In the genomic region with DNA sequence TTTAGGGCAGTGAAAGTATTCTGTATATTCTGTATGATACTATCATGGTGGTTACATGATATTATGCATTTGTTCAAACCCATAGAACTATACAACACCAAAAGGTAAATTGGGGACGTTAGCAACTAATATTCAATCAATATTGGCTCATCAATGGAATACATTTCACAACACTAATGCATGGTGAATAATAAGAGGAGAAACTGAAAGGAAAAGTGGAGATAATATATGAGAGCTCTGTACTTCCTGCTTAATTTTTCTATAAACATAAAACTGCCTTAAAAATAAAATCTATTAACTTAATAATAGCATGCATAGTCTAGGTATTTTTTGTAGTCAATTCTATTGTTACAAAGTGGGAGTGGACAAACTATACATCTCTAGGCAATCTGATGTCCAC, we compare ENCODE assay signal across 34 cellular contexts.
"Had no signal": no experiment of that assay in that cellular context is flagged by ENCODE, and none has a peak within 500 bp of the region (broad histone marks: within the 10 kb centered on the region; RNA-seq: fewer than 3 reads in every experiment).

No MANE protein-coding gene starts in this region.

- H3K4me3 Mint-ChIP-seq: activated B cell treated with CpG ODN at 0.5 μM for 24 hours; activated CD4-positive, alpha-beta memory T cell treated with anti-CD3 and anti-CD28 coated beads for 36 hours; activated CD4-positive, alpha-beta T cell treated with anti-CD3 and anti-CD28 coated beads, Interleukin-2, amount 10 ng/mL, durations not matched to agents 24 days and 14 days; activated CD8-positive, alpha-beta T cell treated with anti-CD3 and anti-CD28 coated beads for 36 hours; activated naive CD4-positive, alpha-beta T cell treated with anti-CD3 and anti-CD28 coated beads for 36 hours; activated naive CD8-positive, alpha-beta T cell treated with anti-CD3 and anti-CD28 coated beads for 36 hours; activated T-cell treated with anti-CD3 and anti-CD28 coated beads, Interleukin-2, amount 50 U/mL, for 4 hours; activated T-cell treated with anti-CD3 and anti-CD28 coated beads, Interleukin-2, amount 50 U/mL, for 72 hours; activated T-helper 1 cell treated with anti-CD3 and anti-CD28 coated beads, Interleukin-12 subunit alpha, Interleukin-12 subunit beta, Interleukin-2, Interleukin-4 antibody, amounts not matched to agents 30 ng/mL and 10 ng/mL and 1 ng/mL, durations not matched to agents 14 hours and 24 hours and 36 hours; activated T-helper 17 cell treated with anti-CD3 and anti-CD28 coated beads, Interleukin-2, amount 50 U/mL, for 72 hours; T-helper 2 cell treated with Interferon-gamma antibody and Interleukin-4, amounts not matched to agents 5 μg/mL and 100 μg/mL, for 36 hours had no signal

- H3K4me3 ChIP-seq: adrenal gland, body of pancreas, breast epithelium, colonic mucosa had no signal

- H3K27ac Mint-ChIP-seq: activated B cell treated with CpG ODN at 0.5 μM for 24 hours; activated CD4-positive, alpha-beta memory T cell treated with anti-CD3 and anti-CD28 coated beads for 36 hours; activated CD4-positive, alpha-beta T cell treated with anti-CD3 and anti-CD28 coated beads, Interleukin-2, amount 10 ng/mL, durations not matched to agents 24 days and 14 days; activated CD8-positive, alpha-beta T cell treated with anti-CD3 and anti-CD28 coated beads for 36 hours; activated naive CD4-positive, alpha-beta T cell treated with anti-CD3 and anti-CD28 coated beads for 36 hours; activated naive CD4-positive, alpha-beta T cell treated with anti-CD3 and anti-CD28 coated beads, Interleukin-2, amount 50 U/mL, for 72 hours; activated naive CD8-positive, alpha-beta T cell treated with anti-CD3 and anti-CD28 coated beads for 36 hours; activated T-cell treated with anti-CD3 and anti-CD28 coated beads, Interleukin-2, amount 50 U/mL, for 72 hours; activated T-helper 1 cell treated with anti-CD3 and anti-CD28 coated beads, Interleukin-12 subunit alpha, Interleukin-12 subunit beta, Interleukin-2, Interleukin-4 antibody, amounts not matched to agents 30 ng/mL and 10 ng/mL and 1 ng/mL, durations not matched to agents 14 hours and 24 hours and 36 hours; activated T-helper 17 cell treated with anti-CD3 and anti-CD28 coated beads, Interleukin-2, amount 50 U/mL, for 72 hours; T-helper 2 cell treated with Interferon-gamma antibody and Interleukin-4, amounts not matched to agents 5 μg/mL and 100 μg/mL, for 36 hours had no signal

- H3K4me1 ChIP-seq: adrenal gland, body of pancreas, breast epithelium, colonic mucosa had no signal

- DNase-seq: activated B cell treated with CpG ODN at 0.5 μM for 24 hours; activated CD4-positive, alpha-beta memory T cell treated with anti-CD3 and anti-CD28 coated beads for 36 hours; activated CD4-positive, alpha-beta T cell treated with anti-CD3 and anti-CD28 coated beads for 4 hours; activated CD4-positive, alpha-beta T cell treated with anti-CD3 and anti-CD28 coated beads, Interleukin-2, amount 10 ng/mL, durations not matched to agents 24 days and 14 days; activated CD4-positive, alpha-beta T cell treated with anti-CD3 and anti-CD28 coated beads, Interleukin-2, amount 50 U/mL, for 1 hour; activated CD4-positive, alpha-beta T cell treated with anti-CD3 and anti-CD28 coated beads, Interleukin-2, amount 50 U/mL, for 4 hours; activated CD4-positive, CD25-positive, alpha-beta regulatory T cell treated with anti-CD3 and anti-CD28 coated beads, Interleukin-2, amount 50 U/mL, for 72 hours; activated CD8-positive, alpha-beta memory T cell treated with anti-CD3 and anti-CD28 coated beads, Interleukin-2, amount 50 U/mL, for 4 hours; activated CD8-positive, alpha-beta T cell treated with anti-CD3 and anti-CD28 coated beads for 36 hours; activated effector memory CD4-positive, alpha-beta T cell treated with anti-CD3 and anti-CD28 coated beads, Interleukin-2, amount 50 U/mL, for 16 hours; activated gamma-delta T cell treated with Interleukin-2 at 50 U/mL for 16 hours; activated naive CD4-positive, alpha-beta T cell; activated naive CD4-positive, alpha-beta T cell treated with anti-CD3 and anti-CD28 coated beads for 36 hours; activated naive CD4-positive, alpha-beta T cell treated with anti-CD3 and anti-CD28 coated beads, Interleukin-2, amount 50 U/mL, for 16 hours; activated naive CD8-positive, alpha-beta T cell treated with anti-CD3 and anti-CD28 coated beads for 36 hours; activated T-cell treated with anti-CD3 and anti-CD28 coated beads for 4 hours; activated T-cell treated with anti-CD3 and anti-CD28 coated beads, Interleukin-2, amount 50 U/mL, for 1 hour; activated T-cell treated with anti-CD3 and anti-CD28 coated beads, Interleukin-2, amount 50 U/mL, for 4 hours; activated T-cell treated with anti-CD3 and anti-CD28 coated beads, Interleukin-2, amount 50 U/mL, for 72 hours; adrenal gland; amniotic stem cell; aorta; body of pancreas; brain microvascular endothelial cell; central memory CD4-positive, alpha-beta T cell; colonic mucosa; T-helper 2 cell; T-helper 9 cell had no signal

- H3K4me1 Mint-ChIP-seq: activated CD4-positive, alpha-beta T cell treated with anti-CD3 and anti-CD28 coated beads, Interleukin-2, amount 10 ng/mL, durations not matched to agents 24 days and 14 days; activated naive CD8-positive, alpha-beta T cell treated with anti-CD3 and anti-CD28 coated beads for 36 hours; activated T-helper 17 cell treated with anti-CD3 and anti-CD28 coated beads, Interleukin-2, amount 50 U/mL, for 72 hours had no signal

- ATAC-seq: activated CD8-positive, alpha-beta T cell treated with anti-CD3 and anti-CD28 coated beads for 36 hours; activated naive CD4-positive, alpha-beta T cell treated with anti-CD3 and anti-CD28 coated beads, Interleukin-2, amount 50 U/mL, for 72 hours; activated T-cell treated with anti-CD3 and anti-CD28 coated beads, Interleukin-2, amount 50 U/mL, for 4 hours; activated T-cell treated with anti-CD3 and anti-CD28 coated beads, Interleukin-2, amount 50 U/mL, for 72 hours; activated T-helper 17 cell treated with anti-CD3 and anti-CD28 coated beads, Interleukin-2, amount 50 U/mL, for 72 hours; body of pancreas had no signal

- H3K27me3 ChIP-seq: adrenal gland, body of pancreas, brain microvascular endothelial cell, breast epithelium, colonic mucosa had no signal

- H3K27ac ChIP-seq: adrenal gland, body of pancreas, brain microvascular endothelial cell, breast epithelium, colonic mucosa, VCaP had no signal

- H3K9me3 Mint-ChIP-seq: activated CD4-positive, alpha-beta T cell treated with anti-CD3 and anti-CD28 coated beads, Interleukin-2, amount 10 ng/mL, durations not matched to agents 24 days and 14 days; activated CD8-positive, alpha-beta T cell treated with anti-CD3 and anti-CD28 coated beads for 36 hours; activated T-helper 1 cell treated with anti-CD3 and anti-CD28 coated beads, Interleukin-12 subunit alpha, Interleukin-12 subunit beta, Interleukin-2, Interleukin-4 antibody, amounts not matched to agents 30 ng/mL and 10 ng/mL and 1 ng/mL, durations not matched to agents 14 hours and 24 hours and 36 hours; T-helper 2 cell treated with Interferon-gamma antibody and Interleukin-4, amounts not matched to agents 5 μg/mL and 100 μg/mL, for 36 hours had no signal
